In the genomic region with DNA sequence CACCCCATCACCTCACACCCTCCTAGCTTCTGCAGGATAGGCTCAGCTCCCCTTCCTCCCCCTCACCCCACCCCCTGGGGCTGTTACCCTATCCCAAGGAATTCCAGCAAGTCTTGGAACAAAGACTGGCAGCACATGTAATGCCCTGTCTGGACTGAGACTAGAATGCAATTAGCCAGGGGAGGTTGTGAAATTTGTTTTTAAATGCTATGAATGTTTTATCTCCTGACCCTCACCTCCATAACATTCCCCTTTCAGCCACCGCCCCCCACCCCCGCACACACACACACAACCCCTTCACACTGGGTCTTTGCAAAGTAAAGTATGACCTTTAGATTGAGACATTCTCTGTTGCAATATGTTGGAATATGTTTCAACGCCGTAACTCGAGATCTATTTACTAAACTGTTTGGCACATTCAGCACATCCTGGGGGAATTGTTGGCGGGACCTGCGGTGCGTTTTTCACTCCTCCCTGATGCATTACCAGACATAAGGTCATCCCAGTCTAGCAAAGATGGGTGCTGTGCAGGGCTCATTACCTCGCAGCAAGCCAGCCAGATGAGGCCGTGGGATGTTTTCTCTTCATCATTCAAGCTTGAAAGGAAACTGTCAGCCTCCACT, we compare ENCODE assay signal across 10 cellular contexts.
DNase-seq lines count a peak whose midpoint lies in the region; ATAC-seq and TF ChIP-seq lines count a peak whose summit lies in the region.
"Had no signal": no experiment of that assay in that cellular context is flagged by ENCODE, and none has a peak within 500 bp of the region (broad histone marks: within the 10 kb centered on the region; RNA-seq: fewer than 3 reads in every experiment).

No MANE protein-coding gene starts in this region.

- no peaks in the 10 kb centered on the region for H3K36me3 Mint-ChIP-seq in osteocyte (ENCODE audit: unreplicated experiment)

- H3K4me1 Mint-ChIP-seq in osteocyte (ENCODE audit: unreplicated experiment): peaks cover 47% of the 10 kb centered on the region

- H3K4me3 Mint-ChIP-seq in osteocyte (ENCODE audit: unreplicated experiment): no peak overlapping the region

- no peak for TF ChIP-seq CTCF in BJ (IDR thresholded peaks at IDR 0.05; ENCODE audit: insufficient read depth, low read depth, low read length)
- no peak for TF ChIP-seq CTCF in osteocyte (IDR thresholded peaks at IDR 0.05)

- H3K4me3 ChIP-seq in BJ (ENCODE audit: low read depth, low read length): no peak overlapping the region

- ATAC-seq in GM21447 (IDR thresholded peaks at IDR 0.05; ENCODE audit: unreplicated experiment) (no peak), GM18861 (IDR thresholded peaks at IDR 0.05; ENCODE audit: unreplicated experiment) (no peak)
- ATAC-seq: SK-N-SH treated with all-trans-retinoic acid at 6 μM for 48 hours had no signal

- POLR2A ChIA-PET in BJ (lab: Charles Lee): interaction anchor here (1.1 kb wide), 1 partner anchor 54 kb away, joined by 3 read pairs; no protein-coding TSS in a partner anchor

- no peaks in the 10 kb centered on the region for H3K9me3 Mint-ChIP-seq in osteocyte (ENCODE audit: unreplicated experiment)

- peaks cover 5% of the 10 kb centered on the region for H3K27me3 ChIP-seq in BJ (ENCODE audit: control insufficient read depth, insufficient read depth, low read length)

- H3K27ac Mint-ChIP-seq in osteocyte (ENCODE audit: unreplicated experiment): peak overlapping the region; percentile 53

- H3K27me3 Mint-ChIP-seq in osteocyte (ENCODE audit: unreplicated experiment): peaks cover 10% of the 10 kb centered on the region

- no peaks in the 10 kb centered on the region for H3K36me3 ChIP-seq in BJ (ENCODE audit: control insufficient read depth, insufficient read depth, low read length)

- CTCF ChIA-PET in BJ (lab: Yijun Ruan, JAX): interaction anchor here (1.1 to 1.4 kb wide), 2 partner anchors 15 to 60 kb away, joined by 3 to 5 read pairs; no protein-coding TSS in a partner anchor

- peak; percentile 60 for DNase-seq in BJ (ENCODE audit: low read depth)
- DNase-seq in NCI-H460 (ENCODE audit: extremely low read depth, low read depth): peak; percentile 52
- peak; percentile 91 for DNase-seq in fibroblast of the conjunctiva (ENCODE audit: low read depth)
- DNase-seq in osteocyte (ENCODE audit: extremely low spot score, unreplicated experiment): no peak
- no peak for DNase-seq in activated CD8-positive, alpha-beta memory T cell treated with anti-CD3 and anti-CD28 coated beads, Interleukin-2, amount 50 U/mL, for 4 hours
- DNase-seq in NCI-H1436 (lab: John Stamatoyannopoulos, UW): no peak
- DNase-seq: activated naive CD4-positive, alpha-beta T cell treated with Interleukin-2 at 50 U/mL for 16 hours had no signal

Comparison
In these comparisons a context has a peak if more than half of its experiments do, and no peak if none do; other contexts are left out.
1. DNase-seq: peak in BJ (single experiment), NCI-H460 (single experiment) and fibroblast of the conjunctiva (single experiment); none in osteocyte (single experiment), activated CD8-positive, alpha-beta memory T cell treated with anti-CD3 and anti-CD28 coated beads, Interleukin-2, amount 50 U/mL, for 4 hours (single experiment) and NCI-H1436 (single experiment).